26 cellular contexts compared by ENCODE assay signal in genomic region chr16:19911204-19911603, GRCh38. TPM values are rescaled to one million over a fixed set of nuclear protein-coding genes. Genes with fewer than 3 reads are reported as not detected.
"Had no signal": no experiment of that assay in that cellular context is flagged by ENCODE, and none has a peak within 500 bp of the region (broad histone marks: within the 10 kb centered on the region; RNA-seq: fewer than 3 reads in every experiment).

No MANE protein-coding gene starts in this region.

- H3K27ac ChIP-seq: colonic mucosa, epithelial cell of prostate, esophagus squamous epithelium, gastrocnemius medialis, heart right ventricle, left lung, lower lobe of right lung had no signal

- H3K4me1 ChIP-seq: colonic mucosa, gastrocnemius medialis, left lung had no signal

- H3K36me3 ChIP-seq: colonic mucosa, esophagus squamous epithelium, gastrocnemius medialis, heart right ventricle, left lung, lower lobe of right lung had no signal

- H3K27me3 ChIP-seq: colonic mucosa had no signal

- H3K36me3 Mint-ChIP-seq: mesothelial cell of epicardium; naive B cell; naive thymus-derived CD8-positive, alpha-beta T cell had no signal

- H3K27ac Mint-ChIP-seq: dendritic cell treated with granulocyte-macrophage colony-stimulating factor and Interleukin-4, amounts not matched to agents 40 ng/mL and 50 ng/mL, for 4 days; effector memory CD8-positive, alpha-beta T cell; endodermal cell; mesothelial cell of epicardium; naive thymus-derived CD8-positive, alpha-beta T cell had no signal

- DNase-seq: colonic mucosa; cortex of kidney; effector CD8-positive, alpha-beta T cell; effector memory CD8-positive, alpha-beta T cell; erythroblast; esophagus squamous epithelium; foreskin fibroblast; foreskin melanocyte; gastrocnemius medialis; glutamatergic neuron; head of caudate nucleus; heart right ventricle; hippocampal formation; left cardiac atrium; left lung; left ventricle myocardium superior; lower lobe of right lung; mesenchymal stem cell; mucosa of descending colon; naive B cell; naive thymus-derived CD8-positive, alpha-beta T cell had no signal

- ATAC-seq: effector memory CD8-positive, alpha-beta T cell; esophagus mucosa; gastrocnemius medialis; heart right ventricle; left cardiac atrium; left lung; left ventricle myocardium superior; lower lobe of right lung; mucosa of descending colon; naive thymus-derived CD8-positive, alpha-beta T cell had no signal

- H3K9me3 Mint-ChIP-seq: dendritic cell treated with granulocyte-macrophage colony-stimulating factor and Interleukin-4, amounts not matched to agents 40 ng/mL and 50 ng/mL, for 4 days; effector memory CD8-positive, alpha-beta T cell; mesothelial cell of epicardium; naive thymus-derived CD8-positive, alpha-beta T cell had no signal

- H3K4me3 Mint-ChIP-seq: dendritic cell treated with granulocyte-macrophage colony-stimulating factor and Interleukin-4, amounts not matched to agents 40 ng/mL and 50 ng/mL, for 4 days; effector memory CD8-positive, alpha-beta T cell; endodermal cell; mesothelial cell of epicardium; naive thymus-derived CD8-positive, alpha-beta T cell had no signal

- H3K4me3 ChIP-seq: colonic mucosa, esophagus squamous epithelium, gastrocnemius medialis, heart right ventricle, left lung, lower lobe of right lung, mucosa of descending colon had no signal

RNA-seq across cellular contexts. Expression of gene GPRC5B, which starts 26.6 kb away (rescaled TPM):
- total RNA-seq: naive thymus-derived CD8-positive, alpha-beta T cell had no signal
